In genomic region chr14:64952598-64953309, GRCh38 we compare ENCODE assay signal across 12 cellular contexts. TPM values are rescaled to one million over a fixed set of nuclear protein-coding genes. Genes with fewer than 3 reads are reported as not detected.
DNase-seq lines count a peak whose midpoint lies in the region; ATAC-seq, FAIRE-seq and TF ChIP-seq lines count a peak whose summit lies in the region.
"Had no signal": no experiment of that assay in that cellular context is flagged by ENCODE, and none has a peak within 500 bp of the region (broad histone marks: within the 10 kb centered on the region; RNA-seq: fewer than 3 reads in every experiment).

No MANE protein-coding gene starts in this region.

- no peaks in the 10 kb centered on the region for H3K9me3 Mint-ChIP-seq in astrocyte (ENCODE audit: unreplicated experiment)

- no peaks in the 10 kb centered on the region for H3K4me1 ChIP-seq in astrocyte (ENCODE audit: insufficient read depth, low read length)

- FAIRE-seq in astrocyte (lab: Jason Lieb, UNC): no peak

- no peaks in the 10 kb centered on the region for H3K9me3 ChIP-seq in astrocyte (ENCODE audit: insufficient read depth, low read depth, low read length)

- H3K36me3 Mint-ChIP-seq in astrocyte (ENCODE audit: low read depth, unreplicated experiment): peaks cover 34% of the 10 kb centered on the region

- DNase-seq in cardiac septum (ENCODE audit: low spot score) (peak; percentile 54), left ventricle myocardium superior (no peak), astrocyte (ENCODE audit: low read depth) (no peak), C1 segment of cervical spinal cord (lab: John Stamatoyannopoulos, UW) (no peak), NCI-H510A (lab: John Stamatoyannopoulos, UW) (no peak)
- DNase-seq: NCI-H69 had no signal

- no peak overlapping the region for H3K4me2 ChIP-seq in astrocyte (ENCODE audit: low read length)

- no peak for TF ChIP-seq CTCF in astrocyte (IDR thresholded peaks at IDR 0.05; ENCODE audit: insufficient read depth, low read depth, low read length)

- ATAC-seq in left ventricle myocardium superior: no peak
- ATAC-seq in HG02852 (IDR thresholded peaks at IDR 0.05; ENCODE audit: unreplicated experiment): peak; percentile 69
- no peak for ATAC-seq in HG02884 (IDR thresholded peaks at IDR 0.05; ENCODE audit: unreplicated experiment)
- ATAC-seq: esophagus mucosa had no signal

- H3K4me1 Mint-ChIP-seq in astrocyte (ENCODE audit: low read depth, unreplicated experiment): no peaks in the 10 kb centered on the region

- H3K36me3 ChIP-seq in astrocyte (ENCODE audit: insufficient read depth, low read length): no peaks in the 10 kb centered on the region

- peaks cover 19% of the 10 kb centered on the region for H4K20me1 ChIP-seq in astrocyte (ENCODE audit: insufficient read depth, low read length)

- no peaks in the 10 kb centered on the region for H3K27me3 Mint-ChIP-seq in astrocyte (ENCODE audit: low read depth, unreplicated experiment)

- H3K9ac ChIP-seq in astrocyte (ENCODE audit: low read length): no peak overlapping the region

- no peaks in the 10 kb centered on the region for H3K79me2 ChIP-seq in astrocyte (ENCODE audit: insufficient read depth, low read length)

- H3K4me3 Mint-ChIP-seq in astrocyte (ENCODE audit: unreplicated experiment): no peak overlapping the region

- H3K27ac Mint-ChIP-seq in astrocyte (ENCODE audit: unreplicated experiment): peak overlapping the region; percentile 20

- H3K27ac ChIP-seq in astrocyte (ENCODE audit: low read depth, low read length): no peak overlapping the region
- peak overlapping the region; percentile 70 for H3K27ac ChIP-seq in temporal lobe (ENCODE audit: low read depth, low read length)

- intact Hi-C loops in cardiac septum (cut with DNase I): no loop called here
- intact Hi-C loops in left ventricle myocardium superior (cut with micrococcal nuclease): no loop called here

- H3K4me3 ChIP-seq in astrocyte (ENCODE audit: insufficient read depth, low read depth, low read length): no peak overlapping the region

- H2AFZ ChIP-seq in astrocyte (ENCODE audit: low read depth, low read length): no peak overlapping the region

- H3K27me3 ChIP-seq in astrocyte (ENCODE audit: insufficient read depth, low read length): no peaks in the 10 kb centered on the region

RNA-seq across cellular contexts. Expression of gene GPX2, which starts 10.2 kb away (rescaled TPM):
- total RNA-seq in cardiac septum (not detected), left ventricle myocardium superior (not detected), astrocyte (not detected in 2 replicates), temporal lobe (not detected)
- total RNA-seq: activated CD8-positive, alpha-beta memory T cell treated with anti-CD3 and anti-CD28 coated beads for 36 hours; osteoblast had no signal

RNA-seq across cellular contexts. Expression of gene RAB15, which starts 19.4 kb away (rescaled TPM):
- total RNA-seq in cardiac septum (60.8 TPM), left ventricle myocardium superior (9.0 TPM), astrocyte (32.1 and 36.3 TPM in 2 replicates), temporal lobe (21.9 TPM)

RNA-seq across cellular contexts. Expression of gene FNTB, which starts 33.9 kb away (rescaled TPM):
- total RNA-seq in cardiac septum (18.7 TPM), left ventricle myocardium superior (18.1 TPM), astrocyte (19.9 and 20.0 TPM in 2 replicates), temporal lobe (12.5 TPM)

RNA-seq across cellular contexts. Expression of gene CHURC1, which starts 38.5 kb away (rescaled TPM):
- total RNA-seq in cardiac septum (82.6 TPM), left ventricle myocardium superior (91.3 TPM), astrocyte (45.3 and 48.1 TPM in 2 replicates), temporal lobe (36.6 TPM)
